In genomic region chr6:158518196-158519127, GRCh38 we compare ENCODE assay signal across 8 cellular contexts. TPM values are rescaled to one million over a fixed set of nuclear protein-coding genes. Genes with fewer than 3 reads are reported as not detected.
DNase-seq lines count a peak whose midpoint lies in the region; ATAC-seq, FAIRE-seq and TF ChIP-seq lines count a peak whose summit lies in the region.

No MANE protein-coding gene starts in this region.

- H3K36me3 ChIP-seq in GM12878 (ENCODE audit: control insufficient read depth in 2 of 2, insufficient read depth in 2 of 2, low read length in 1 of 2) (no peaks in the 10 kb centered on the region), iPS DF 6.9 (ENCODE audit: control insufficient read depth, insufficient read depth, low read length) (no peaks in the 10 kb centered on the region), skeletal muscle satellite cell (ENCODE audit: insufficient read depth, low read length) (no peaks in the 10 kb centered on the region)

- H3K4me3 ChIP-seq in NB4 (ENCODE audit: low read depth, low read length): peak overlapping the region; percentile 47
- peak overlapping the region; percentile 54; the same call in 1 of the 2 replicates for H3K4me3 ChIP-seq in GM12878
- H3K4me3 ChIP-seq in iPS DF 6.9 (ENCODE audit: low read length): peak overlapping the region; percentile 16; the same call in 1 of the 2 replicates
- peak overlapping the region; percentile 65 for H3K4me3 ChIP-seq in skeletal muscle satellite cell (ENCODE audit: low read length)

- no peak for TF ChIP-seq POLR2A in NB4 (IDR thresholded peaks at IDR 0.05; ENCODE audit: extremely low read depth, insufficient read length)
- no peak for TF ChIP-seq POLR2A in GM12878 (IDR thresholded peaks at IDR 0.05; ENCODE audit: low read depth, low read length)

- H3K27ac ChIP-seq in GM12878 (ENCODE audit: control insufficient read depth, insufficient read depth) (peak overlapping the region; percentile 10), iPS DF 6.9 (ENCODE audit: low read length) (no peak overlapping the region)

- peak; percentile 64 for DNase-seq in SIG-M5 treated with dmso at 0.1 percent for 504 hours (lab: John Stamatoyannopoulos, UW; ENCODE audit: unreplicated experiment)
- no peak for DNase-seq in SIG-M5 (lab: John Stamatoyannopoulos, UW)
- DNase-seq in NB4 (ENCODE audit: low read depth): peak; percentile 96
- peak; percentile 84 for DNase-seq in SW480 (ENCODE audit: low spot score)
- DNase-seq in GM12878 (ENCODE audit: low read depth, low spot score): peak; percentile 71
- DNase-seq in iPS DF 6.9 (ENCODE audit: low read depth, low spot score): peak; percentile 77

- H3K27me3 ChIP-seq in GM12878 (replicated peaks in 1 of 2; ENCODE audit: control insufficient read depth in 2 of 2, insufficient read depth in 2 of 2, low read length in 1 of 2) (no peaks in the 10 kb centered on the region), iPS DF 6.9 (ENCODE audit: control insufficient read depth, insufficient read depth, low read length) (no peaks in the 10 kb centered on the region), skeletal muscle satellite cell (ENCODE audit: control insufficient read depth, insufficient read depth, low read length) (no peaks in the 10 kb centered on the region)

- peak; percentile 83 for TF ChIP-seq RAD21 in GM12878 (IDR thresholded peaks at IDR 0.05; ENCODE audit: insufficient read depth, low read depth, low read length)

- H3K79me2 ChIP-seq in GM12878 (ENCODE audit: control insufficient read depth, insufficient read depth, low read length): no peaks in the 10 kb centered on the region

- H3K9me3 ChIP-seq in GM12878 (replicated peaks; ENCODE audit: control insufficient read depth, insufficient read depth, low read length): no peaks in the 10 kb centered on the region
- H3K9me3 ChIP-seq in iPS DF 6.9 (ENCODE audit: control insufficient read depth, insufficient read depth, low read length): no peaks in the 10 kb centered on the region
- H3K9me3 ChIP-seq in skeletal muscle satellite cell (replicated peaks; ENCODE audit: low read length): no peaks in the 10 kb centered on the region

- BruUV-seq in GM12878 (replicated peaks; lab: Mats Ljungman, UMichigan): TSS peak; percentile 68

- WGBS in GM12878 (ENCODE audit: insufficient coverage, insufficient replicate concordance, low lambda C conversion rate, missing lambda C conversion rate): 2% methylated on average over 18 of the region's 18 CpGs
- no CpG with 5 or more reads among the region's 18 CpGs for WGBS in iPS DF 6.9 (ENCODE audit: insufficient coverage, insufficient read length)

- peak overlapping the region; percentile 65 for H3K4me2 ChIP-seq in GM12878 (ENCODE audit: control insufficient read depth, insufficient read depth)
- H3K4me2 ChIP-seq in skeletal muscle satellite cell (ENCODE audit: low read length): peak overlapping the region; percentile 85

- H4K20me1 ChIP-seq in GM12878 (ENCODE audit: control insufficient read depth, insufficient read depth): no peaks in the 10 kb centered on the region

- in situ Hi-C loops in GM12878 (cut with MboI): loop anchor here (5.0 kb wide), 1 partner anchor 291 kb away; no protein-coding TSS in a partner anchor

- peak overlapping the region; percentile 73 for H2AFZ ChIP-seq in GM12878 (ENCODE audit: control insufficient read depth, low read depth, low read length)

- TF ChIP-seq EP300 in GM12878 (IDR thresholded peaks at IDR 0.05; ENCODE audit: borderline replicate concordance in 1 of 2, control insufficient read depth in 1 of 2, low read depth in 2 of 2, low read length in 2 of 2): 0 out of 4 replicates have a peak, but pooled peaks of 1 of the 2 experiments have one; percentile 13

- SMC1A ChIA-PET in GM12878 (lab: Charles Lee; ENCODE audit: uncharacterized antibody, unreplicated experiment): interaction anchor here (0.6 to 2.5 kb wide), 40 partner anchors 8 to 317 kb away, joined by 3 to 25 read pairs (median 4); partner anchors contain the start of gene SYTL3

- FAIRE-seq in GM12878 (lab: Jason Lieb, UNC): peak; percentile 96

- CTCF ChIA-PET in GM12878 (lab: Yijun Ruan, JAX): interaction anchor here (0.5 to 2.6 kb wide), 42 partner anchors 9 to 310 kb away, joined by 3 to 41 read pairs (median 4); partner anchors contain the start of gene TMEM181

- ATAC-seq in HG02642 (IDR thresholded peaks at IDR 0.05; ENCODE audit: poor library complexity, unreplicated experiment) (peak; percentile 81), GM12878 (peak; percentile 89)

- RAD21 ChIA-PET in GM12878 (lab: Charles Lee; ENCODE audit: unreplicated experiment): interaction anchor here (0.6 to 4.4 kb wide), 27 partner anchors 9 to 304 kb away, joined by 3 to 46 read pairs (median 5); partner anchors contain the start of gene DYNLT1

- H3K9ac ChIP-seq in GM12878 (ENCODE audit: control insufficient read depth, insufficient read depth, low read length) (peak overlapping the region; percentile 8; the same call in 1 of the 2 replicates), skeletal muscle satellite cell (ENCODE audit: low read depth, low read length) (peak overlapping the region; percentile 53)

- peaks cover 13% of the 10 kb centered on the region for H3K4me1 ChIP-seq in GM12878 (ENCODE audit: control insufficient read depth, insufficient read depth, low read length)
- H3K4me1 ChIP-seq in iPS DF 6.9 (ENCODE audit: control insufficient read depth, insufficient read depth, low read length): no peaks in the 10 kb centered on the region
- peaks cover 10% of the 10 kb centered on the region for H3K4me1 ChIP-seq in skeletal muscle satellite cell (ENCODE audit: control insufficient read depth, insufficient read depth, low read length)

- TF ChIP-seq CTCF in NB4 (IDR thresholded peaks at IDR 0.05; ENCODE audit: low read depth, low read length): peak; percentile 42
- TF ChIP-seq CTCF in GM12878 (IDR thresholded peaks at IDR 0.05 in 2 of 3, conservative IDR thresholded peaks at IDR 0.05 in 1 of 3; ENCODE audit: control insufficient read depth in 2 of 3, extremely low read depth in 1 of 3, insufficient read depth in 1 of 3, low read depth in 3 of 3, low read length in 3 of 3): peak; percentile 64 to 69 (median 69)

- POLR2A ChIA-PET in GM12878 (lab: Charles Lee): interaction anchor here (1.0 to 2.6 kb wide), 4 partner anchors 39 to 126 kb away, joined by 3 to 9 read pairs (median 3); partner anchors contain the start of gene DYNLT1

- intact Hi-C loops in GM12878 (cut with micrococcal nuclease; ENCODE audit: unreplicated experiment): loop anchor here (1.0 to 5.0 kb wide), 3 partner anchors 42 to 297 kb away; partner anchors contain the start of gene TMEM181

TF ChIP-seq in GM12878, 131 proteins besides CTCF, POLR2A, EP300 and RAD21 (continues in another document):
- 0 out of 2 replicates have a peak, but pooled peaks have one; percentile 21 for TF ChIP-seq ELK1 (IDR thresholded peaks at IDR 0.05; ENCODE audit: low read depth, low read length)
- no peak for TF ChIP-seq CEBPB (IDR thresholded peaks at IDR 0.05; ENCODE audit: borderline replicate concordance in 1 of 2, low read depth in 2 of 2, low read length in 2 of 2)
- no peak for TF ChIP-seq JUNB (IDR thresholded peaks at IDR 0.05)
- no peak for TF ChIP-seq POLR2AphosphoS2 (IDR thresholded peaks at IDR 0.05; ENCODE audit: low read depth, low read length)
- no peak for TF ChIP-seq ZNF384 (IDR thresholded peaks at IDR 0.05; ENCODE audit: borderline replicate concordance, low read depth, low read length)
- TF ChIP-seq IKZF1 (conservative IDR thresholded peaks at IDR 0.05): peak; percentile 81
- TF ChIP-seq EED (IDR thresholded peaks at IDR 0.05; ENCODE audit: low read depth): peak; percentile 52; the same call in 1 of the 2 replicates
- no peak for TF ChIP-seq HCFC1 (IDR thresholded peaks at IDR 0.05; ENCODE audit: low read length)
- TF ChIP-seq RAD51 (IDR thresholded peaks at IDR 0.05): peak; percentile 47; the same call in 1 of the 2 replicates
- peak; percentile 34; the same call in 1 of the 2 replicates for TF ChIP-seq ATF7 (IDR thresholded peaks at IDR 0.05; ENCODE audit: low read depth)
- peak; percentile 65; the same call in 1 of the 2 replicates for TF ChIP-seq YBX1 (IDR thresholded peaks at IDR 0.05)
- peak; percentile 81 for TF ChIP-seq SMC3 (IDR thresholded peaks at IDR 0.05; ENCODE audit: borderline replicate concordance, low read length)
- TF ChIP-seq RUNX3 (IDR thresholded peaks at IDR 0.05; ENCODE audit: low read length): peak; percentile 38

RNA-seq across cellular contexts. Expression of gene TMEM181, which starts 41.4 kb away (rescaled TPM):
- total RNA-seq in GM12878 (2013; cell fraction: nucleolus; rRNA removed): 30.3 TPM in 2 replicates
- 5.2 and 5.5 TPM in 2 replicates for total RNA-seq in GM12878 (2014; rRNA removed)
- 5.8 and 5.9 TPM in 2 replicates for total RNA-seq in GM12878 (2014; rRNA removed; fragmentation: Illumina TruSeq; extraction: Trizol)
- total RNA-seq in GM12878 (2021): 4.5 and 5.3 TPM in 2 replicates
- 2.5 TPM for polyA plus RNA-seq in GM12878 (2011; ENCODE audit: low read depth)
- polyA plus RNA-seq in GM12878 (2011; rRNA removed): 7.9 and 9.2 TPM in 2 replicates
- 3.8 and 4.0 TPM in 2 replicates for polyA plus RNA-seq in GM12878 (2011; cell fraction: cytosol; rRNA removed)
- 8.1 and 10.7 TPM in 2 replicates for polyA plus RNA-seq in GM12878 (2011; cell fraction: nucleus; rRNA removed)
- 3.2 and 3.4 TPM in 2 replicates for polyA plus RNA-seq in GM12878 (2012)
- polyA plus RNA-seq in GM12878 (2014; fragmentation: Illumina TruSeq; extraction: Trizol): 7.2 and 8.1 TPM in 2 replicates
- 1 to 10 TPM; 1.5 to 2.3 TPM for polyA plus RNA-seq in GM12878 (2014; fragmentation: Nextera tagmentation; extraction: Ambion mirVana)
- 5.6 and 5.8 TPM in 2 replicates for polyA plus RNA-seq in GM12878 (2014; rRNA removed)
- polyA plus RNA-seq in GM12878 (2016; fragmentation: Nextera tagmentation; extraction: Ambion mirVana): 1 to 10 TPM; 3.2 to 3.9 TPM
- polyA minus RNA-seq in GM12878 (2011; rRNA and poly(A)+ RNA removed): 6.2 and 8.4 TPM in 2 replicates
- polyA minus RNA-seq in GM12878 (2011; cell fraction: cytosol; rRNA and poly(A)+ RNA removed): 3.1 and 3.6 TPM in 2 replicates
- polyA minus RNA-seq in GM12878 (2011; cell fraction: nucleus; rRNA and poly(A)+ RNA removed): 2.9 and 3.5 TPM in 2 replicates
- total RNA-seq in skeletal muscle satellite cell (2012; rRNA removed): 34.0 and 34.5 TPM in 2 replicates
